In genomic region chr18:13502585-13502984, GRCh38 we compare ENCODE assay signal across 12 cellular contexts.
DNase-seq lines count a peak whose midpoint lies in the region; TF ChIP-seq lines count a peak whose summit lies in the region.
"Had no signal": no experiment of that assay in that cellular context is flagged by ENCODE, and none has a peak within 500 bp of the region (broad histone marks: within the 10 kb centered on the region; RNA-seq: fewer than 3 reads in every experiment).

No MANE protein-coding gene starts in this region.

- H4K20me1 ChIP-seq in SK-N-SH (ENCODE audit: insufficient read depth) = no peaks in the 10 kb centered on the region

- H3K4me2 ChIP-seq in SK-N-SH = no peak overlapping the region

- no peaks in the 10 kb centered on the region for H3K9me2 ChIP-seq in SK-N-SH

- H3K4me3 ChIP-seq in tibial artery = no peak overlapping the region
- H3K4me3 ChIP-seq in dorsolateral prefrontal cortex = no peak overlapping the region
- H3K4me3 ChIP-seq in SK-N-SH (ENCODE audit: low read depth in 2 of 2, low read length in 1 of 2) = no peak overlapping the region

- CTCF ChIA-PET in SK-N-SH (lab: Yijun Ruan, JAX) = interaction anchor here (1.2 kb wide), 1 partner anchor 390 kb away, joined by 3 read pairs; no protein-coding TSS in a partner anchor

- no peak for DNase-seq in activated naive CD4-positive, alpha-beta T cell (lab: John Stamatoyannopoulos, UW)
- peak; percentile 41 for DNase-seq in astrocyte of the hippocampus (ENCODE audit: low read depth, low spot score)
- peak; percentile 24 for DNase-seq in medulla oblongata (ENCODE audit: extremely low spot score)
- peak; percentile 26 to 71 for DNase-seq in tibial artery
- no peak for DNase-seq in NCI-H1105 (lab: John Stamatoyannopoulos, UW)
- DNase-seq in dorsolateral prefrontal cortex = no peak
- no peak for DNase-seq in SK-N-SH
- DNase-seq: AML-193, KG1, NCI-H2081 treated with DMSO at 0.1 percent for 48 hours, RPMI8226 had no signal

- H3F3A ChIP-seq in SK-N-SH (replicated peaks; ENCODE audit: insufficient read depth) = no peaks in the 10 kb centered on the region

- no peaks in the 10 kb centered on the region for H3K79me2 ChIP-seq in SK-N-SH (ENCODE audit: insufficient read depth)

- WGBS in SK-N-SH (ENCODE audit: low lambda C conversion rate) = 74% methylated on average over 4 of the region's 8 CpGs

- H3K4me1 Mint-ChIP-seq in activated naive CD4-positive, alpha-beta T cell treated with anti-CD3 and anti-CD28 coated beads, Interleukin-2, amount 50 U/mL, for 24 hours = peaks cover 34% of the 10 kb centered on the region

- intact Hi-C loops in tibial artery (cut with DNase I; ENCODE audit: low total_unique reads) = no loop called here
- intact Hi-C loops in dorsolateral prefrontal cortex (cut with DNase I) = no loop called here

- peak overlapping the region; percentile 79 to 85 for H3K27ac ChIP-seq in tibial artery
- peak overlapping the region in 3 of 59 donors; percentile 3 to 32 (median 28) for H3K27ac ChIP-seq in dorsolateral prefrontal cortex
- H3K27ac ChIP-seq in SK-N-SH (ENCODE audit: low read depth in 2 of 2, low read length in 1 of 2) = peak overlapping the region in 1 of 2 experiments; percentile 97; a peak in 2 of 4 replicates

- peaks cover 13% of the 10 kb centered on the region for H3K36me3 Mint-ChIP-seq in activated naive CD4-positive, alpha-beta T cell treated with anti-CD3 and anti-CD28 coated beads, Interleukin-2, amount 50 U/mL, for 24 hours

- no peak for TF ChIP-seq EP300 in SK-N-SH (IDR thresholded peaks at IDR 0.05; ENCODE audit: borderline replicate concordance in 1 of 2, low read depth in 1 of 2, low read length in 1 of 2)

- H3K4me1 ChIP-seq in tibial artery (peaks cover 0 to 42% (median 29%) of the 10 kb centered on the region in 4 donors), SK-N-SH (ENCODE audit: control insufficient read depth in 1 of 2, insufficient read depth in 2 of 2, low read depth in 1 of 2, low read length in 1 of 2) (peaks cover 13 to 45% of the 10 kb centered on the region in 2 experiments)

- no peak overlapping the region for H2AFZ ChIP-seq in SK-N-SH (ENCODE audit: low read depth)

- H3K27ac Mint-ChIP-seq in activated naive CD4-positive, alpha-beta T cell treated with anti-CD3 and anti-CD28 coated beads, Interleukin-2, amount 50 U/mL, for 24 hours = peak overlapping the region; percentile 86

- no peak overlapping the region for H3K9ac ChIP-seq in SK-N-SH

- TF ChIP-seq CTCF in tibial artery (IDR thresholded peaks at IDR 0.05) (no peak), dorsolateral prefrontal cortex (IDR thresholded peaks at IDR 0.05 in 54 of 56, conservative IDR thresholded peaks at IDR 0.05 in 2 of 56; ENCODE audit: low read depth in 1 of 56, partially characterized antibody in 56 of 56) (no peak), SK-N-SH (IDR thresholded peaks at IDR 0.05) (no peak)

- H3K9me3 ChIP-seq in tibial artery (no peaks in the 10 kb centered on the region), SK-N-SH (no peaks in the 10 kb centered on the region)

- no peak overlapping the region for H3K4me3 Mint-ChIP-seq in activated naive CD4-positive, alpha-beta T cell treated with anti-CD3 and anti-CD28 coated beads, Interleukin-2, amount 50 U/mL, for 24 hours

- H3K27me3 ChIP-seq in tibial artery (no peaks in the 10 kb centered on the region), dorsolateral prefrontal cortex (no peaks in the 10 kb centered on the region), SK-N-SH (ENCODE audit: insufficient read depth) (no peaks in the 10 kb centered on the region)

- TF ChIP-seq RAD21 in SK-N-SH (IDR thresholded peaks at IDR 0.05; ENCODE audit: low read length) = no peak

- H3K36me3 ChIP-seq in tibial artery = peaks cover 0 to 13% (median 11%) of the 10 kb centered on the region in 3 donors
- no peaks in the 10 kb centered on the region for H3K36me3 ChIP-seq in SK-N-SH (replicated peaks in 1 of 2; ENCODE audit: control insufficient read depth in 1 of 2, insufficient read depth in 2 of 2, low read length in 1 of 2)

- H3K9me3 Mint-ChIP-seq in activated naive CD4-positive, alpha-beta T cell treated with anti-CD3 and anti-CD28 coated beads, Interleukin-2, amount 50 U/mL, for 24 hours = peaks cover 10% of the 10 kb centered on the region

- no peaks in the 10 kb centered on the region for H3K27me3 Mint-ChIP-seq in activated naive CD4-positive, alpha-beta T cell treated with anti-CD3 and anti-CD28 coated beads, Interleukin-2, amount 50 U/mL, for 24 hours

- POLR2A ChIA-PET in SK-N-SH (lab: Yijun Ruan, JAX) = interaction anchor here (1.0 kb wide), 1 partner anchor 279 kb away, joined by 3 read pairs; no protein-coding TSS in a partner anchor

TF ChIP-seq in SK-N-SH, 30 proteins besides CTCF, POLR2A, EP300 and RAD21:
- no peak for TF ChIP-seq JUND (IDR thresholded peaks at IDR 0.05)
- no peak for TF ChIP-seq FOXM1 (IDR thresholded peaks at IDR 0.05; ENCODE audit: low read depth)
- no peak for TF ChIP-seq USF1 (IDR thresholded peaks at IDR 0.05; ENCODE audit: borderline replicate concordance, low read depth)
- no peak for TF ChIP-seq GABPA (IDR thresholded peaks at IDR 0.05; ENCODE audit: low read depth)
- TF ChIP-seq TAF1 (IDR thresholded peaks at IDR 0.05; ENCODE audit: borderline replicate concordance, low read depth, low read length) = no peak
- TF ChIP-seq GATA2 (CRISPR knock-in tag; IDR thresholded peaks at IDR 0.05) = no peak
- no peak for TF ChIP-seq MAX (IDR thresholded peaks at IDR 0.05; ENCODE audit: low read depth)
- no peak for TF ChIP-seq TCF12 (IDR thresholded peaks at IDR 0.05)
- no peak for TF ChIP-seq NRF1 (IDR thresholded peaks at IDR 0.05; ENCODE audit: low read depth, low read length)
- no peak for TF ChIP-seq CHD2 (IDR thresholded peaks at IDR 0.05; ENCODE audit: low read length, partially characterized antibody)
- no peak for TF ChIP-seq NFIC (IDR thresholded peaks at IDR 0.05; ENCODE audit: borderline replicate concordance)
- TF ChIP-seq ZBTB33 (IDR thresholded peaks at IDR 0.05; ENCODE audit: borderline replicate concordance, low read depth) = no peak
- no peak for TF ChIP-seq REST (IDR thresholded peaks at IDR 0.05; ENCODE audit: low read depth, low read length)

Comparison
In these comparisons a context has a peak if more than half of its experiments do, and no peak if none do; other contexts are left out.
1. DNase-seq: peak in astrocyte of the hippocampus (single experiment), medulla oblongata (single experiment) and tibial artery (2 of 2); none in activated naive CD4-positive, alpha-beta T cell (0 of 4), NCI-H1105 (single experiment), dorsolateral prefrontal cortex (0 of 10) and SK-N-SH (single experiment).